ENCODE assay signal across 23 cellular contexts in genomic region chr4:32831104-32831503, GRCh38.
"Had no signal": no experiment of that assay in that cellular context is flagged by ENCODE, and none has a peak within 500 bp of the region (broad histone marks: within the 10 kb centered on the region; RNA-seq: fewer than 3 reads in every experiment).

No MANE protein-coding gene starts in this region.

- H3K4me1 Mint-ChIP-seq: nephron; neural progenitor cell; stimulated activated effector memory CD8-positive, alpha-beta T cell treated with anti-CD3 and anti-CD28 coated beads, Interleukin-12 subunit alpha, Interleukin-12 subunit beta, amount 100 ng/mL, for 72 hours; stimulated activated naive B cell treated with anti-CD40 and anti-IgM and Interleukin-4, amounts not matched to agents 10 μg/mL and 1 μg/mL and 100 μg/mL, for 72 hours had no signal

- H3K27me3 Mint-ChIP-seq: progenitor cell of endocrine pancreas; stimulated activated naive B cell treated with anti-CD40 and anti-IgM and Interleukin-4, amounts not matched to agents 10 μg/mL and 1 μg/mL and 100 μg/mL, for 72 hours; stimulated activated naive CD8-positive, alpha-beta T cell treated with anti-CD3 and anti-CD28 coated beads, Interleukin-15, Interleukin-2, amounts not matched to agents 100 ng/mL and 50 ng/mL, for 24 hours had no signal

- H3K36me3 Mint-ChIP-seq: neural progenitor cell; stimulated activated effector memory CD8-positive, alpha-beta T cell treated with anti-CD3 and anti-CD28 coated beads, Interleukin-12 subunit alpha, Interleukin-12 subunit beta, amount 100 ng/mL, for 72 hours; stimulated activated naive B cell treated with anti-CD40 and anti-IgM and Interleukin-4, amounts not matched to agents 10 μg/mL and 1 μg/mL and 100 μg/mL, for 72 hours had no signal

- H3K27ac Mint-ChIP-seq: nephron; neural progenitor cell; progenitor cell of endocrine pancreas; stimulated activated effector memory CD8-positive, alpha-beta T cell treated with anti-CD3 and anti-CD28 coated beads, Interleukin-12 subunit alpha, Interleukin-12 subunit beta, amount 100 ng/mL, for 72 hours; stimulated activated naive B cell treated with anti-CD40 and anti-IgM and Interleukin-4, amounts not matched to agents 10 μg/mL and 1 μg/mL and 100 μg/mL, for 72 hours; stimulated activated naive CD8-positive, alpha-beta T cell treated with anti-CD3 and anti-CD28 coated beads, Interleukin-15, Interleukin-2, amounts not matched to agents 100 ng/mL and 50 ng/mL, for 24 hours had no signal

- DNase-seq: occipital lobe; ovary; posterior cingulate gyrus; psoas muscle; right cardiac atrium; right lobe of liver; sigmoid colon; small intestine; stimulated activated CD4-positive, alpha-beta T cell treated with anti-CD3 and anti-CD28 coated beads, Interleukin-15, amount 100 ng/mL, for 24 hours; stimulated activated CD4-positive, alpha-beta T cell treated with anti-CD3 and anti-CD28 coated beads, Interleukin-2, amount 100 ng/mL, for 24 hours; stimulated activated CD4-positive, alpha-beta T cell treated with anti-CD3 and anti-CD28 coated beads, Interleukin-2, amount 100 ng/mL, for 48 hours; stimulated activated CD4-positive, alpha-beta T cell treated with anti-CD3 and anti-CD28 coated beads, Interleukin-4, amount 100 ng/mL, for 24 hours; stimulated activated naive B cell treated with anti-CD40 and anti-IgM and Interleukin-4, amounts not matched to agents 10 μg/mL and 1 μg/mL and 100 μg/mL, for 72 hours; stimulated activated naive CD4-positive, alpha-beta T cell treated with Interleukin-2 at 50 U/mL for 16 hours; stomach; thyroid gland; trophoblast cell; upper lobe of left lung had no signal

- H3K4me3 Mint-ChIP-seq: nephron; neural progenitor cell; stimulated activated effector memory CD8-positive, alpha-beta T cell treated with anti-CD3 and anti-CD28 coated beads, Interleukin-12 subunit alpha, Interleukin-12 subunit beta, amount 100 ng/mL, for 72 hours; stimulated activated naive B cell treated with anti-CD40 and anti-IgM and Interleukin-4, amounts not matched to agents 10 μg/mL and 1 μg/mL and 100 μg/mL, for 72 hours; stimulated activated naive CD8-positive, alpha-beta T cell treated with anti-CD3 and anti-CD28 coated beads, Interleukin-15, Interleukin-2, amounts not matched to agents 100 ng/mL and 50 ng/mL, for 24 hours had no signal

- ATAC-seq: psoas muscle; right cardiac atrium; right lobe of liver; stimulated activated effector memory CD8-positive, alpha-beta T cell treated with anti-CD3 and anti-CD28 coated beads, Interleukin-12 subunit alpha, Interleukin-12 subunit beta, amount 100 ng/mL, for 72 hours; stimulated activated naive B cell treated with anti-CD40 and anti-IgM and Interleukin-4, amounts not matched to agents 10 μg/mL and 1 μg/mL and 100 μg/mL, for 72 hours had no signal
